ENCODE assay signal across 26 cellular contexts in the genomic region with DNA sequence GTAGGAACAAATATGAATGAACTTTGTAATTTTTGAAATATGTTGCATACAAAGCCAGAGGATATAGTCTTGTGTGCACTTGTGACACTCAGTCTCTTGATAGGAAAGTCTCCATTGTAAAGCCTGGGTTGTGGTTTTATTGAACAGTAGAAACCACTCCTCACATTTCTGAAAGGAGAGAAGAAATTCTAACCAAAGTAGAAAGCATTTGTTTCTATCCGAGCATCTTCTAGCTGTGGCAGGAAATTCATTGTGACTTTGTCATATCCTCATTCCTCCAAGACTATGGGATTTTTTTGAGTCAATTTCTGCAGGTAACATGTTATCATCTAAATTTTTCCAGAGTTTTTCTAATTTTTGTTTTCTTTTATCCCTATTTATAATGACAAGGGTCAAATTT. TPM values are rescaled to one million over a fixed set of nuclear protein-coding genes. Genes with fewer than 3 reads are reported as not detected.
DNase-seq lines count a peak whose midpoint lies in the region; ATAC-seq and TF ChIP-seq lines count a peak whose summit lies in the region.
"Had no signal": no experiment of that assay in that cellular context is flagged by ENCODE, and none has a peak within 500 bp of the region (broad histone marks: within the 10 kb centered on the region; RNA-seq: fewer than 3 reads in every experiment).

No MANE protein-coding gene starts in this region.

- peak overlapping the region; percentile 50 for H3K27ac Mint-ChIP-seq in activated T-cell treated with anti-CD3 and anti-CD28 coated beads, Interleukin-2, amount 50 U/mL, for 24 hours
- H3K27ac Mint-ChIP-seq in activated T-cell treated with anti-CD3 and anti-CD28 coated beads, Interleukin-2, amount 50 U/mL, for 72 hours, result no peak overlapping the region
- peak overlapping the region; percentile 60 for H3K27ac Mint-ChIP-seq in endodermal cell
- H3K27ac Mint-ChIP-seq: activated naive CD4-positive, alpha-beta T cell treated with anti-CD3 and anti-CD28 coated beads, Interleukin-2, amount 10 ng/mL, durations not matched to agents 7 days and 5 days had no signal

- no peak for ATAC-seq in activated T-cell treated with anti-CD3 and anti-CD28 coated beads, Interleukin-2, amount 50 U/mL, for 72 hours (replicated peaks in 1 of 2)
- ATAC-seq in IMR-90 (ENCODE audit: low read depth), result no peak; the same call in 1 of the 2 replicates
- no peak for ATAC-seq in HG02763 (IDR thresholded peaks at IDR 0.05; ENCODE audit: unreplicated experiment)
- ATAC-seq: heart right ventricle, left ventricle myocardium superior, Panc1, upper lobe of right lung, WTC11 had no signal

- TF ChIP-seq EP300 in suprapubic skin (IDR thresholded peaks at IDR 0.05), result no peak

- in situ Hi-C loops in IMR-90 (cut with MboI; ENCODE audit: low sequenced_read_pairs), result no loop called here

- H2AK9ac ChIP-seq in IMR-90 (replicated peaks; ENCODE audit: low read depth, low read length, poor library complexity), result no peak overlapping the region

- dilution Hi-C loops in IMR-90 (cut with HindIII; ENCODE audit: low sequenced_read_pairs, unreplicated experiment), result no loop called here

- H4K20me1 ChIP-seq in IMR-90 (ENCODE audit: insufficient read depth, low read length), result no peaks in the 10 kb centered on the region
- peaks cover 8% of the 10 kb centered on the region for H4K20me1 ChIP-seq in osteoblast (ENCODE audit: insufficient read depth, low read length)

- peaks cover 10% of the 10 kb centered on the region for H3K79me2 ChIP-seq in osteoblast (ENCODE audit: insufficient read depth, low read length)

- H2AK5ac ChIP-seq in IMR-90 (ENCODE audit: low read depth, low read length), result no peak overlapping the region

- H3K27ac ChIP-seq in IMR-90 (ENCODE audit: insufficient read depth, low read length) (no peak overlapping the region), endodermal cell (ENCODE audit: low read depth, low read length) (no peak overlapping the region), osteoblast (ENCODE audit: low read depth, low read length) (no peak overlapping the region), suprapubic skin (no peak overlapping the region)
- H3K27ac ChIP-seq: BLaER1 treated with 17β-estradiol and CSF1 and Interleukin-3, amounts not matched to agents 10 nM and 100 nM; colonic mucosa; heart right ventricle; spleen; upper lobe of right lung had no signal

- H4K91ac ChIP-seq in IMR-90 (ENCODE audit: insufficient read depth, low read depth, low read length), result no peak overlapping the region

- peak overlapping the region; percentile 63; the same call in 1 of the 2 replicates for H4K5ac ChIP-seq in IMR-90 (ENCODE audit: low read depth, low read length)

- POLR2A ChIA-PET in IMR-90 (lab: Charles Lee; ENCODE audit: unreplicated experiment), result no interaction called here

- peaks cover 75% of the 10 kb centered on the region for H3K36me3 Mint-ChIP-seq in activated T-cell treated with anti-CD3 and anti-CD28 coated beads, Interleukin-2, amount 50 U/mL, for 24 hours (ENCODE audit: low read depth)
- peaks cover 5 to 19% of the 10 kb centered on the region in 2 donors for H3K36me3 Mint-ChIP-seq in activated T-cell treated with anti-CD3 and anti-CD28 coated beads, Interleukin-2, amount 50 U/mL, for 72 hours (ENCODE audit: insufficient read depth in 2 of 2)
- H3K36me3 Mint-ChIP-seq in endodermal cell (ENCODE audit: low read depth), result peaks cover 64% of the 10 kb centered on the region

- no peak for DNase-seq in activated T-cell treated with anti-CD3 and anti-CD28 coated beads, Interleukin-2, amount 50 U/mL, for 24 hours
- DNase-seq in activated T-cell treated with anti-CD3 and anti-CD28 coated beads, Interleukin-2, amount 50 U/mL, for 72 hours, result no peak
- peak; percentile 11 for DNase-seq in IMR-90
- no peak for DNase-seq in endodermal cell
- peak; percentile 53 for DNase-seq in osteoblast (ENCODE audit: insufficient read length, low spot score, missing footprints)
- no peak for DNase-seq in suprapubic skin (ENCODE audit: low spot score in 2 of 2)
- no peak for DNase-seq in activated CD8-positive, alpha-beta memory T cell treated with anti-CD3 and anti-CD28 coated beads for 24 hours
- DNase-seq: activated CD4-positive, alpha-beta memory T cell treated with anti-CD3 and anti-CD28 coated beads for 36 hours; activated naive CD4-positive, alpha-beta T cell treated with anti-CD3 and anti-CD28 coated beads, Interleukin-2, amount 10 ng/mL, durations not matched to agents 7 days and 5 days; activated T-cell treated with anti-CD3 and anti-CD28 coated beads for 4 hours; colonic mucosa; DMS 273 treated with DMSO at 0.1 percent for 48 hours; heart right ventricle; left ventricle myocardium superior; NCI-H1048; NCI-H2029; spleen; stimulated activated CD4-positive, alpha-beta T cell treated with anti-CD3 and anti-CD28 coated beads, Interleukin-4, amount 100 ng/mL, for 4 hours; T-helper 9 cell; upper lobe of right lung had no signal

- peak overlapping the region; percentile 75; the same call in 1 of the 2 replicates for H2BK120ac ChIP-seq in IMR-90 (ENCODE audit: low read depth, low read length)

- peaks cover 5% of the 10 kb centered on the region for H3K9me3 ChIP-seq in IMR-90 (ENCODE audit: control insufficient read depth, insufficient read depth, low read length)
- peaks cover 6% of the 10 kb centered on the region for H3K9me3 ChIP-seq in endodermal cell (ENCODE audit: control insufficient read depth, low read length)
- peaks cover 2% of the 10 kb centered on the region for H3K9me3 ChIP-seq in osteoblast (ENCODE audit: low read depth, low read length)
- H3K9me3 ChIP-seq in suprapubic skin, result peaks cover 5% of the 10 kb centered on the region
- H3K9me3 ChIP-seq: colonic mucosa, upper lobe of right lung had no signal

- H2BK5ac ChIP-seq in IMR-90 (ENCODE audit: low read depth, low read length, poor library complexity, severe bottlenecking), result peak overlapping the region; percentile 84

- no peak overlapping the region for H3K4me3 Mint-ChIP-seq in activated T-cell treated with anti-CD3 and anti-CD28 coated beads, Interleukin-2, amount 50 U/mL, for 24 hours
- no peak overlapping the region for H3K4me3 Mint-ChIP-seq in activated T-cell treated with anti-CD3 and anti-CD28 coated beads, Interleukin-2, amount 50 U/mL, for 72 hours
- no peak overlapping the region for H3K4me3 Mint-ChIP-seq in endodermal cell
- H3K4me3 Mint-ChIP-seq: activated CD4-positive, alpha-beta memory T cell treated with anti-CD3 and anti-CD28 coated beads for 36 hours; activated naive CD4-positive, alpha-beta T cell treated with anti-CD3 and anti-CD28 coated beads, Interleukin-2, amount 10 ng/mL, durations not matched to agents 7 days and 5 days; WTC11 had no signal

- no peak overlapping the region for H3K4me3 ChIP-seq in IMR-90 (ENCODE audit: insufficient read depth, low read depth, low read length)
- H3K4me3 ChIP-seq in endodermal cell (ENCODE audit: low read length), result no peak overlapping the region
- no peak overlapping the region for H3K4me3 ChIP-seq in osteoblast (ENCODE audit: insufficient read depth, low read length)
- H3K4me3 ChIP-seq in suprapubic skin, result no peak overlapping the region
- H3K4me3 ChIP-seq: BLaER1 treated with 17β-estradiol and CSF1 and Interleukin-3, amounts not matched to agents 10 nM and 100 nM; colonic mucosa; heart right ventricle; spleen; upper lobe of right lung had no signal

- peak overlapping the region; percentile 45; the same call in 1 of the 2 replicates for H2BK20ac ChIP-seq in IMR-90 (ENCODE audit: low read depth, low read length)

- no CpG with 5 or more reads among the region's 1 CpG for WGBS in IMR-90 (ENCODE audit: extremely low coverage in 2 of 2, insufficient read length in 1 of 2), 2 experiments
- 100% methylated on average over 1 of the region's 1 CpG for WGBS in endodermal cell (ENCODE audit: insufficient coverage in 1 of 2, insufficient read length in 1 of 2), 2 experiments
- WGBS in suprapubic skin, result 87% methylated on average over 1 of the region's 1 CpG

- H3K9me3 Mint-ChIP-seq in activated T-cell treated with anti-CD3 and anti-CD28 coated beads, Interleukin-2, amount 50 U/mL, for 24 hours, result no peaks in the 10 kb centered on the region
- H3K9me3 Mint-ChIP-seq in activated T-cell treated with anti-CD3 and anti-CD28 coated beads, Interleukin-2, amount 50 U/mL, for 72 hours, result no peaks in the 10 kb centered on the region
- H3K9me3 Mint-ChIP-seq in endodermal cell, result peaks cover 2% of the 10 kb centered on the region
- H3K9me3 Mint-ChIP-seq: WTC11 had no signal

- TF ChIP-seq CTCF in IMR-90 (conservative IDR thresholded peaks at IDR 0.05; ENCODE audit: low read depth, low read length), result no peak
- no peak for TF ChIP-seq CTCF in endodermal cell (conservative IDR thresholded peaks at IDR 0.05)
- no peak for TF ChIP-seq CTCF in osteoblast (IDR thresholded peaks at IDR 0.05; ENCODE audit: extremely low read depth, low read depth, low read length)
- no peak for TF ChIP-seq CTCF in suprapubic skin (IDR thresholded peaks at IDR 0.05)

- H3K56ac ChIP-seq in IMR-90 (ENCODE audit: extremely low read depth, insufficient read depth, low read length), result peak overlapping the region; percentile 29; the same call in 1 of the 2 replicates

- H3K4me2 ChIP-seq in IMR-90 (ENCODE audit: low read depth, low read length) (peak overlapping the region; percentile 54; the same call in 1 of the 2 replicates), osteoblast (ENCODE audit: insufficient read depth, low read length) (no peak overlapping the region)
- H3K4me2 ChIP-seq: BLaER1 treated with 17β-estradiol and CSF1 and Interleukin-3, amounts not matched to agents 10 nM and 100 nM had no signal

- CTCF ChIA-PET in IMR-90 (lab: Yijun Ruan, JAX), result no interaction called here

- H3K27me3 Mint-ChIP-seq in activated T-cell treated with anti-CD3 and anti-CD28 coated beads, Interleukin-2, amount 50 U/mL, for 24 hours, result no peaks in the 10 kb centered on the region
- H3K27me3 Mint-ChIP-seq in activated T-cell treated with anti-CD3 and anti-CD28 coated beads, Interleukin-2, amount 50 U/mL, for 72 hours (ENCODE audit: low read depth), result no peaks in the 10 kb centered on the region
- no peaks in the 10 kb centered on the region for H3K27me3 Mint-ChIP-seq in endodermal cell (ENCODE audit: insufficient read depth)
- H3K27me3 Mint-ChIP-seq: activated CD4-positive, alpha-beta memory T cell treated with anti-CD3 and anti-CD28 coated beads for 36 hours; activated naive CD4-positive, alpha-beta T cell treated with anti-CD3 and anti-CD28 coated beads, Interleukin-2, amount 10 ng/mL, durations not matched to agents 7 days and 5 days had no signal

- H3K27me3 ChIP-seq in IMR-90 (ENCODE audit: control insufficient read depth, insufficient read depth, low read length) (no peaks in the 10 kb centered on the region), endodermal cell (ENCODE audit: control insufficient read depth, insufficient read depth, low read length, poor library complexity, severe bottlenecking) (no peaks in the 10 kb centered on the region), osteoblast (ENCODE audit: insufficient read depth, low read length) (no peaks in the 10 kb centered on the region), suprapubic skin (no peaks in the 10 kb centered on the region)
- H3K27me3 ChIP-seq: BLaER1 treated with 17β-estradiol and CSF1 and Interleukin-3, amounts not matched to agents 10 nM and 100 nM; colonic mucosa; heart right ventricle; spleen; upper lobe of right lung had no signal

- H3K4me1 ChIP-seq in IMR-90 (ENCODE audit: control insufficient read depth, insufficient read depth, low read length) (peaks cover 6% of the 10 kb centered on the region), endodermal cell (ENCODE audit: control insufficient read depth, insufficient read depth, low read length) (no peaks in the 10 kb centered on the region), osteoblast (ENCODE audit: insufficient read depth, low read length) (no peaks in the 10 kb centered on the region), suprapubic skin (no peaks in the 10 kb centered on the region)
- H3K4me1 ChIP-seq: BLaER1 treated with 17β-estradiol and CSF1 and Interleukin-3, amounts not matched to agents 10 nM and 100 nM; colonic mucosa; heart right ventricle; spleen; upper lobe of right lung had no signal

- H2BK15ac ChIP-seq in IMR-90 (ENCODE audit: low read depth, low read length), result no peak overlapping the region

- BruUV-seq in IMR-90 (replicated peaks; lab: Mats Ljungman, UMichigan), result no TSS peak

- peak overlapping the region in 1 of 2 experiments; percentile 95; a peak in 1 of 4 replicates for H4K8ac ChIP-seq in IMR-90 (ENCODE audit: low read depth in 2 of 2, low read length in 2 of 2)

- H3K36me3 ChIP-seq in IMR-90 (ENCODE audit: control insufficient read depth, insufficient read depth, low read length), result peaks cover 25% of the 10 kb centered on the region
- peaks cover 88% of the 10 kb centered on the region for H3K36me3 ChIP-seq in endodermal cell (ENCODE audit: control insufficient read depth, insufficient read depth, low read length)
- H3K36me3 ChIP-seq in osteoblast (ENCODE audit: insufficient read depth, low read length), result peaks cover 77% of the 10 kb centered on the region
- H3K36me3 ChIP-seq in suprapubic skin, result peaks cover 64% of the 10 kb centered on the region
- H3K36me3 ChIP-seq: colonic mucosa had no signal

- peak overlapping the region; percentile 44; the same call in 1 of the 2 replicates for H3K23ac ChIP-seq in IMR-90 (ENCODE audit: low read depth, low read length)

- H3K4ac ChIP-seq in IMR-90 (ENCODE audit: low read depth, low read length), result peak overlapping the region; percentile 11; the same call in 1 of the 2 replicates

- H3K4me1 Mint-ChIP-seq in activated T-cell treated with anti-CD3 and anti-CD28 coated beads, Interleukin-2, amount 50 U/mL, for 24 hours (ENCODE audit: low read depth), result peaks cover 15% of the 10 kb centered on the region
- peaks cover 14% of the 10 kb centered on the region for H3K4me1 Mint-ChIP-seq in activated T-cell treated with anti-CD3 and anti-CD28 coated beads, Interleukin-2, amount 50 U/mL, for 72 hours (ENCODE audit: low read depth)
- no peaks in the 10 kb centered on the region for H3K4me1 Mint-ChIP-seq in endodermal cell
- H3K4me1 Mint-ChIP-seq: WTC11 had no signal

- H3K18ac ChIP-seq in IMR-90 (ENCODE audit: low read depth, low read length), result peak overlapping the region; percentile 83; the same call in 1 of the 2 replicates

- H3K9ac ChIP-seq in IMR-90 (ENCODE audit: low read depth, low read length) (peak overlapping the region; percentile 10; the same call in 1 of the 2 replicates), endodermal cell (ENCODE audit: extremely low read depth, low read length, poor library complexity, severe bottlenecking) (no peak overlapping the region)
- H3K9ac ChIP-seq: BLaER1 treated with 17β-estradiol and CSF1 and Interleukin-3, amounts not matched to agents 10 nM and 100 nM had no signal

- intact Hi-C loops in IMR-90 (cut with micrococcal nuclease), result loop anchor here (2.0 kb wide), 1 partner anchor 24 kb away; no protein-coding TSS in a partner anchor

- peaks cover 22 to 23% of the 10 kb centered on the region in 2 experiments for H3K79me1 ChIP-seq in IMR-90 (ENCODE audit: low read depth in 1 of 2, low read length in 2 of 2)

- no peak for TF ChIP-seq RAD21 in IMR-90 (IDR thresholded peaks at IDR 0.05; ENCODE audit: low read length)

- H3K9me1 ChIP-seq in IMR-90 (ENCODE audit: insufficient read depth, low read length), result peaks cover 3% of the 10 kb centered on the region; the same call in 1 of the 2 replicates

- 0 out of 2 replicates have a peak overlapping the region, but pooled peaks have one; percentile 29 for H3K14ac ChIP-seq in IMR-90 (replicated peaks; ENCODE audit: low read depth, low read length)

- H2AFZ ChIP-seq in IMR-90 (replicated peaks; ENCODE audit: low read length, poor library complexity), result no peak overlapping the region
- H2AFZ ChIP-seq in osteoblast (ENCODE audit: low read length), result no peak overlapping the region

- no peak for TF ChIP-seq POLR2A in IMR-90 (IDR thresholded peaks at IDR 0.05; ENCODE audit: low read depth, low read length)
- no peak for TF ChIP-seq POLR2A in suprapubic skin (IDR thresholded peaks at IDR 0.05)

RNA-seq across cellular contexts. Expression of a gene that starts 55.5 kb away (rescaled TPM):
- 1 to 10 TPM; 1.8 to 3.8 TPM for total RNA-seq in activated T-cell treated with anti-CD3 and anti-CD28 coated beads, Interleukin-2, amount 50 U/mL, for 72 hours
- total RNA-seq in IMR-90 (2012; rRNA removed) (not detected in 2 replicates), endodermal cell (under 1 TPM in 1 of 2 donors, not detected in 1; 0.37 TPM), osteoblast (under 0.01 TPM in 1 of 2 replicates, not detected in the other), suprapubic skin (not detected)
- polyA plus RNA-seq in IMR-90 (2012; rRNA removed), result not detected in 2 replicates
- 0.01 TPM in 1 of 2 replicates, not detected in the other for polyA plus RNA-seq in IMR-90 (2012; cell fraction: cytosol; rRNA removed)
- polyA plus RNA-seq in IMR-90 (2012; cell fraction: nucleus; rRNA removed; ENCODE audit: low replicate concordance), result 0.18 and 0.25 TPM in 2 replicates
- polyA plus RNA-seq in endodermal cell (2013, experiment 1 of 2), result 0.14 TPM
- polyA plus RNA-seq in endodermal cell (2013, experiment 2 of 2), result not detected
- total RNA-seq: NCI-H460, SK-MEL-5 had no signal

Comparison
In these comparisons a context has a peak if more than half of its experiments do, and no peak if none do; other contexts are left out.
1. DNase-seq: peak in IMR-90 (single experiment) and osteoblast (single experiment); none in activated T-cell treated with anti-CD3 and anti-CD28 coated beads, Interleukin-2, amount 50 U/mL, for 24 hours (single experiment), activated T-cell treated with anti-CD3 and anti-CD28 coated beads, Interleukin-2, amount 50 U/mL, for 72 hours (0 of 2), endodermal cell (single experiment), suprapubic skin (0 of 2) and activated CD8-positive, alpha-beta memory T cell treated with anti-CD3 and anti-CD28 coated beads for 24 hours (single experiment).